ENCODE assay signal across 9 cellular contexts in genomic region chr2:37634914-37635358, GRCh38. TPM values are rescaled to one million over a fixed set of nuclear protein-coding genes. Genes with fewer than 3 reads are reported as not detected.
A peak's percentile ranks its signal among the peaks of the same experiment; 100 is the strongest.
DNase-seq lines count a peak whose midpoint lies in the region; ATAC-seq lines count a peak whose summit lies in the region.
"Had no signal": no experiment of that assay in that cellular context is flagged by ENCODE, and none has a peak within 500 bp of the region (broad histone marks: within the 10 kb centered on the region; RNA-seq: fewer than 3 reads in every experiment).

No MANE protein-coding gene starts in this region.

- H3K27ac Mint-ChIP-seq in activated naive CD4-positive, alpha-beta T cell treated with anti-CD3 and anti-CD28 coated beads, Interleukin-2, amount 50 U/mL, for 72 hours = peak overlapping the region; percentile 81 to 88
- H3K27ac Mint-ChIP-seq in natural killer cell treated with Interleukin-12 subunit alpha and Interleukin-12 subunit beta and Interleukin-15 and Interleukin-18, amount 100 ng/mL, for 72 hours = peak overlapping the region; percentile 82 to 87

- no peaks in the 10 kb centered on the region for H3K27me3 Mint-ChIP-seq in natural killer cell treated with Interleukin-12 subunit alpha and Interleukin-12 subunit beta and Interleukin-15 and Interleukin-18, amount 100 ng/mL, for 72 hours

- DNase-seq in SKM-1 treated with dmso at 0.1 percent for 144 hours (lab: John Stamatoyannopoulos, UW; ENCODE audit: unreplicated experiment) = peak; percentile 42
- no peak for DNase-seq in SKM-1 (lab: John Stamatoyannopoulos, UW; ENCODE audit: unreplicated experiment)
- no peak for DNase-seq in activated naive CD4-positive, alpha-beta T cell treated with anti-CD3 and anti-CD28 coated beads, Interleukin-2, amount 50 U/mL, for 72 hours (ENCODE audit: low spot score in 2 of 2)
- no peak for DNase-seq in natural killer cell treated with Interleukin-12 subunit alpha and Interleukin-12 subunit beta and Interleukin-15 and Interleukin-18, amount 100 ng/mL, for 72 hours (ENCODE audit: low spot score)
- no peak for DNase-seq in NCI-H2029 (lab: John Stamatoyannopoulos, UW)
- DNase-seq: 8988T had no signal

- H3K4me1 Mint-ChIP-seq in natural killer cell treated with Interleukin-12 subunit alpha and Interleukin-12 subunit beta and Interleukin-15 and Interleukin-18, amount 100 ng/mL, for 72 hours (ENCODE audit: low read depth in 2 of 2) = peaks cover 69 to 71% of the 10 kb centered on the region in 2 donors

- peaks cover 1 to 8% of the 10 kb centered on the region in 2 donors for H3K9me3 Mint-ChIP-seq in activated naive CD4-positive, alpha-beta T cell treated with anti-CD3 and anti-CD28 coated beads, Interleukin-2, amount 50 U/mL, for 72 hours
- no peaks in the 10 kb centered on the region for H3K9me3 Mint-ChIP-seq in natural killer cell treated with Interleukin-12 subunit alpha and Interleukin-12 subunit beta and Interleukin-15 and Interleukin-18, amount 100 ng/mL, for 72 hours

- peaks cover under 1 to 7% of the 10 kb centered on the region in 2 donors for H3K36me3 Mint-ChIP-seq in activated naive CD4-positive, alpha-beta T cell treated with anti-CD3 and anti-CD28 coated beads, Interleukin-2, amount 50 U/mL, for 72 hours
- H3K36me3 Mint-ChIP-seq in natural killer cell treated with Interleukin-12 subunit alpha and Interleukin-12 subunit beta and Interleukin-15 and Interleukin-18, amount 100 ng/mL, for 72 hours = no peaks in the 10 kb centered on the region

- peak; percentile 1 for ATAC-seq in HG02852 (IDR thresholded peaks at IDR 0.05; ENCODE audit: unreplicated experiment)
- no peak for ATAC-seq in activated naive CD4-positive, alpha-beta T cell treated with anti-CD3 and anti-CD28 coated beads, Interleukin-2, amount 50 U/mL, for 72 hours
- peak; percentile 22 to 28 for ATAC-seq in natural killer cell treated with Interleukin-12 subunit alpha and Interleukin-12 subunit beta and Interleukin-15 and Interleukin-18, amount 100 ng/mL, for 72 hours
- no peak for ATAC-seq in GM21723 (IDR thresholded peaks at IDR 0.05; ENCODE audit: unreplicated experiment)
- no peak for ATAC-seq in GM18873 (IDR thresholded peaks at IDR 0.05; ENCODE audit: low FRiP score, unreplicated experiment)

- peak overlapping the region; percentile 69 for H3K4me3 Mint-ChIP-seq in natural killer cell treated with Interleukin-12 subunit alpha and Interleukin-12 subunit beta and Interleukin-15 and Interleukin-18, amount 100 ng/mL, for 72 hours

RNA-seq across cellular contexts. Expression of gene CDC42EP3, which starts 36.5 kb away (rescaled TPM):
- 10 to 100 TPM; 11.1 to 12.5 TPM for total RNA-seq in activated naive CD4-positive, alpha-beta T cell treated with anti-CD3 and anti-CD28 coated beads, Interleukin-2, amount 50 U/mL, for 72 hours
- total RNA-seq in natural killer cell treated with Interleukin-12 subunit alpha and Interleukin-12 subunit beta and Interleukin-15 and Interleukin-18, amount 100 ng/mL, for 72 hours = 10 to 100 TPM; 36.0 to 40.1 TPM

Comparison
In these comparisons a context has a peak if more than half of its experiments do, and no peak if none do; other contexts are left out.
1. ATAC-seq: peak in HG02852 (single experiment) and natural killer cell treated with Interleukin-12 subunit alpha and Interleukin-12 subunit beta and Interleukin-15 and Interleukin-18, amount 100 ng/mL, for 72 hours (2 of 2); none in activated naive CD4-positive, alpha-beta T cell treated with anti-CD3 and anti-CD28 coated beads, Interleukin-2, amount 50 U/mL, for 72 hours (0 of 2), GM21723 (single experiment) and GM18873 (single experiment).